ENCODE assay signal across 11 cellular contexts in genomic region chr7:137996871-137997270, GRCh38. TPM values are rescaled to one million over a fixed set of nuclear protein-coding genes. Genes with fewer than 3 reads are reported as not detected.
DNase-seq lines count a peak whose midpoint lies in the region; ATAC-seq and TF ChIP-seq lines count a peak whose summit lies in the region.
"Had no signal": no experiment of that assay in that cellular context is flagged by ENCODE, and none has a peak within 500 bp of the region (broad histone marks: within the 10 kb centered on the region; RNA-seq: fewer than 3 reads in every experiment).

No MANE protein-coding gene starts in this region.

- peaks cover 45% of the 10 kb centered on the region for H3K4me1 Mint-ChIP-seq in Caco-2 (ENCODE audit: low read depth, unreplicated experiment)

- no peak for TF ChIP-seq POLR2A in esophagus muscularis mucosa (IDR thresholded peaks at IDR 0.05; ENCODE audit: low read depth)

- intact Hi-C loops in Caco-2 (cut with micrococcal nuclease; ENCODE audit: unreplicated experiment): no loop called here
- intact Hi-C loops in esophagus muscularis mucosa (cut with DNase I): no loop called here

- H3K36me3 ChIP-seq in Caco-2 (ENCODE audit: control insufficient read depth, insufficient read depth, low read length): peaks cover 3% of the 10 kb centered on the region; the same call in 1 of the 2 replicates
- H3K36me3 ChIP-seq in esophagus muscularis mucosa: no peaks in the 10 kb centered on the region
- no peaks in the 10 kb centered on the region for H3K36me3 ChIP-seq in skeletal muscle tissue (ENCODE audit: control insufficient read depth in 3 of 3, insufficient read depth in 3 of 3, low read length in 3 of 3)

- BruUV-seq in Caco-2 (replicated peaks; lab: Mats Ljungman, UMichigan): no TSS peak

- peak overlapping the region in 3 of 4 donors; percentile 54 to 93 (median 65) for H3K27ac ChIP-seq in esophagus muscularis mucosa (replicated peaks in 1 of 4)
- peak overlapping the region; percentile 4 for H3K27ac ChIP-seq in skeletal muscle tissue (ENCODE audit: low read depth, low read length)

- no peaks in the 10 kb centered on the region for H3K27me3 Mint-ChIP-seq in Caco-2 (ENCODE audit: insufficient read depth, unreplicated experiment)
- H3K27me3 Mint-ChIP-seq: CD4-positive, alpha-beta memory T cell had no signal

- no peak for TF ChIP-seq CTCF in Caco-2 (IDR thresholded peaks at IDR 0.05; ENCODE audit: insufficient read depth in 1 of 2, low read depth in 1 of 2, low read length in 1 of 2, severe bottlenecking in 1 of 2, unreplicated experiment in 1 of 2)
- no peak for TF ChIP-seq CTCF in esophagus muscularis mucosa (IDR thresholded peaks at IDR 0.05)

- H3K9me3 ChIP-seq in Caco-2 (no peaks in the 10 kb centered on the region), esophagus muscularis mucosa (no peaks in the 10 kb centered on the region), skeletal muscle tissue (ENCODE audit: control insufficient read depth in 3 of 3, low read length in 3 of 3) (no peaks in the 10 kb centered on the region)

- H3K9ac ChIP-seq in skeletal muscle tissue (ENCODE audit: low read depth in 1 of 3, low read length in 3 of 3): no peak overlapping the region

- H3K4me1 ChIP-seq in Caco-2: peaks cover 44% of the 10 kb centered on the region
- H3K4me1 ChIP-seq in esophagus muscularis mucosa: peaks cover 54 to 86% (median 79%) of the 10 kb centered on the region in 4 donors
- H3K4me1 ChIP-seq in skeletal muscle tissue (ENCODE audit: control insufficient read depth in 3 of 3, insufficient read depth in 3 of 3, low read length in 3 of 3): peaks cover 40 to 56% (median 46%) of the 10 kb centered on the region in 3 donors

- DNase-seq in Caco-2 (no peak), OCI-M1 (lab: John Stamatoyannopoulos, UW) (peak; percentile 31), esophagus muscularis mucosa (ENCODE audit: extremely low spot score) (no peak), dermis blood vessel endothelial cell (no peak), NCI-H748 (lab: John Stamatoyannopoulos, UW; ENCODE audit: unreplicated experiment) (no peak)
- DNase-seq: NCI-H187 treated with DMSO at 0.1 percent for 48 hours; stimulated activated CD4-positive, alpha-beta T cell treated with anti-CD3 and anti-CD28 coated beads, Interleukin-1b, Interleukin-23, amount 100 ng/mL, for 48 hours had no signal

- no peak for TF ChIP-seq EP300 in esophagus muscularis mucosa (IDR thresholded peaks at IDR 0.05)

- H3K9me3 Mint-ChIP-seq in Caco-2 (ENCODE audit: unreplicated experiment): no peaks in the 10 kb centered on the region
- H3K9me3 Mint-ChIP-seq: IgD-negative memory B cell had no signal

- H3K27ac Mint-ChIP-seq in Caco-2 (ENCODE audit: unreplicated experiment): peak overlapping the region; percentile 39

- 45% methylated on average over 3 of the region's 3 CpGs for WGBS in esophagus muscularis mucosa

- ATAC-seq in HG02610 (IDR thresholded peaks at IDR 0.05; ENCODE audit: unreplicated experiment): no peak

- H3K4me3 Mint-ChIP-seq in Caco-2 (ENCODE audit: unreplicated experiment): no peak overlapping the region

- H3K36me3 Mint-ChIP-seq in Caco-2 (ENCODE audit: insufficient read depth, unreplicated experiment): peaks cover 48% of the 10 kb centered on the region

- H3K4me3 ChIP-seq in Caco-2 (ENCODE audit: low read depth, low read length) (no peak overlapping the region), esophagus muscularis mucosa (no peak overlapping the region), skeletal muscle tissue (ENCODE audit: low read length in 3 of 3) (no peak overlapping the region)

- POLR2A ChIA-PET in Caco-2 (lab: Charles Lee): no interaction called here

- CTCF ChIA-PET in Caco-2 (lab: Charles Lee): interaction anchor here (1.7 kb wide), 1 partner anchor 30 kb away, joined by 3 read pairs; no protein-coding TSS in a partner anchor

- H3K27me3 ChIP-seq in Caco-2 (replicated peaks; ENCODE audit: control insufficient read depth, insufficient read depth, low read length) (no peaks in the 10 kb centered on the region), esophagus muscularis mucosa (no peaks in the 10 kb centered on the region), skeletal muscle tissue (ENCODE audit: control insufficient read depth in 3 of 3, insufficient read depth in 3 of 3, low read length in 3 of 3) (no peaks in the 10 kb centered on the region)

RNA-seq across cellular contexts. Expression of gene CREB3L2, which starts 5.0 kb away (rescaled TPM):
- total RNA-seq in Caco-2 (2022) (106 and 123 TPM in 2 replicates), esophagus muscularis mucosa (10 to 100 TPM; 29.2 to 43.4 (median 37.1) TPM), skeletal muscle tissue (12.5 TPM), dermis blood vessel endothelial cell (32.2 and 34.5 TPM in 2 replicates)
